9 cellular contexts compared by ENCODE assay signal in the genomic region with DNA sequence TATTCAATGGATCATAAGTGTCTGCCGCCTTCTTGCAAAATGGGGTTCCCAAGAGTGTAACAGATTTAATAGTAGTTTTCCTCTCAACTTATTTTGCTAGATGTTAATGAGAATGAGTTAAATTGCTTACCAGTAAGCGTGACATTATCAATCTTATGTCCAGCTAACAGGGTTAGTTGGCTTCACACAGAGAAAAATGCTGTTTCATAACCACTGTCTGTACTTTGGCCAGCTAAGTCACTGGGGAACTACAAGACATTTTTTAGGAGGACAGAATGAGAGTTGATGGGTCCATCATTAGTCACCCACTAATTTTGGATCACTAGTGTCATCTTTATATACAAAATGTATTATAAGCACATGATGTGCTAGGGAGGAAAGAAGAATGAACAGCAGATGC. TPM values are rescaled to one million over a fixed set of nuclear protein-coding genes. Genes with fewer than 3 reads are reported as not detected.
A peak's percentile ranks its signal among the peaks of the same experiment; 100 is the strongest.
DNase-seq lines count a peak whose midpoint lies in the region; ATAC-seq and TF ChIP-seq lines count a peak whose summit lies in the region.
"Had no signal": no experiment of that assay in that cellular context is flagged by ENCODE, and none has a peak within 500 bp of the region (broad histone marks: within the 10 kb centered on the region; RNA-seq: fewer than 3 reads in every experiment).

No MANE protein-coding gene starts in this region.

- H2AFZ ChIP-seq in PC-3 (ENCODE audit: low read length) (no peak overlapping the region), fibroblast of lung (ENCODE audit: low read length) (no peak overlapping the region)

- peaks cover 21% of the 10 kb centered on the region for H3K4me1 ChIP-seq in PC-3 (ENCODE audit: insufficient read depth, low read length)
- H3K4me1 ChIP-seq in fibroblast of lung (ENCODE audit: control insufficient read depth, extremely low read depth, insufficient read depth, low read length), result peaks cover 4% of the 10 kb centered on the region

- H3K4me3 ChIP-seq in PC-3 (ENCODE audit: low read length), result peak overlapping the region; percentile 89
- peak overlapping the region; percentile 58 to 95 (median 87) for H3K4me3 ChIP-seq in fibroblast of lung (replicated peaks in 1 of 4; ENCODE audit: control extremely low read depth in 1 of 4, insufficient read depth in 1 of 4, low read depth in 3 of 4, low read length in 4 of 4)

- H3K27me3 ChIP-seq in PC-3 (ENCODE audit: low read length) (no peaks in the 10 kb centered on the region), fibroblast of lung (ENCODE audit: control insufficient read depth, insufficient read depth, low read length) (no peaks in the 10 kb centered on the region)

- H3K27ac ChIP-seq in PC-3 (ENCODE audit: low read length), result no peak overlapping the region
- peak overlapping the region; percentile 80 for H3K27ac ChIP-seq in fibroblast of lung (ENCODE audit: insufficient read depth, low read length)

- H3K36me3 ChIP-seq in PC-3 (ENCODE audit: low read depth, low read length) (no peaks in the 10 kb centered on the region), fibroblast of lung (ENCODE audit: control insufficient read depth, insufficient read depth, low read length) (no peaks in the 10 kb centered on the region)

- no peak for TF ChIP-seq CTCF in PC-3 (conservative IDR thresholded peaks at IDR 0.05; ENCODE audit: low read depth, low read length)
- no peak for TF ChIP-seq CTCF in fibroblast of lung (conservative IDR thresholded peaks at IDR 0.05 in 1 of 2, IDR thresholded peaks at IDR 0.05 in 1 of 2; ENCODE audit: low read depth in 1 of 2, low read length in 2 of 2)

- peak overlapping the region; percentile 90 for H3K4me2 ChIP-seq in PC-3 (ENCODE audit: low read length)
- H3K4me2 ChIP-seq in fibroblast of lung (ENCODE audit: extremely low read depth, insufficient read depth, low read length), result peak overlapping the region; percentile 80

- H3K79me2 ChIP-seq in PC-3 (ENCODE audit: low read length), result peaks cover 37% of the 10 kb centered on the region
- peaks cover 34% of the 10 kb centered on the region for H3K79me2 ChIP-seq in fibroblast of lung (ENCODE audit: control insufficient read depth, insufficient read depth, low read length)

- intact Hi-C loops in PC-3 (cut with micrococcal nuclease), result no loop called here

- H4K20me1 ChIP-seq in PC-3 (ENCODE audit: low read length) (no peaks in the 10 kb centered on the region), fibroblast of lung (ENCODE audit: control insufficient read depth, extremely low read depth, insufficient read depth, low read length) (no peaks in the 10 kb centered on the region)

- no peaks in the 10 kb centered on the region for H3K9me2 ChIP-seq in PC-3 (replicated peaks; ENCODE audit: low read length)

- BruUV-seq in PC-3 (replicated peaks; lab: Mats Ljungman, UMichigan), result no TSS peak

- DNase-seq in EH (ENCODE audit: low read depth) (peak; percentile 79), PC-3 (no peak), fibroblast of lung (ENCODE audit: low read depth in 2 of 2) (peak; percentile 35 to 55), renal cortical epithelial cell (ENCODE audit: low read depth) (peak; percentile 58), iPS-NIHi7 (ENCODE audit: extremely low spot score) (no peak), NCI-H774 (lab: John Stamatoyannopoulos, UW) (no peak)
- DNase-seq: activated CD4-positive, alpha-beta memory T cell treated with anti-CD3 and anti-CD28 coated beads for 36 hours had no signal

- CTCF ChIA-PET in PC-3 (lab: Charles Lee), result no interaction called here

- H3K9me3 ChIP-seq in PC-3 (ENCODE audit: low read length) (no peaks in the 10 kb centered on the region), fibroblast of lung (ENCODE audit: control insufficient read depth, insufficient read depth, low read depth, low read length) (no peaks in the 10 kb centered on the region)

- no peaks in the 10 kb centered on the region for H3F3A ChIP-seq in PC-3 (ENCODE audit: low read length, unreplicated experiment)

- POLR2A ChIA-PET in PC-3 (lab: Charles Lee; ENCODE audit: unreplicated experiment), result no interaction called here

- peak overlapping the region; percentile 87; the same call in 1 of the 2 replicates for H3K9ac ChIP-seq in PC-3 (ENCODE audit: low read length)
- no peak overlapping the region for H3K9ac ChIP-seq in fibroblast of lung (ENCODE audit: insufficient read depth, low read length)

- no peak for ATAC-seq in PC-3
- no peak for ATAC-seq in HG02571 (IDR thresholded peaks at IDR 0.05; ENCODE audit: unreplicated experiment)
- ATAC-seq in GM18498 (IDR thresholded peaks at IDR 0.05; ENCODE audit: unreplicated experiment), result no peak

RNA-seq across cellular contexts. Expression of a gene that starts 1.4 kb away (rescaled TPM):
- total RNA-seq in PC-3 (2014; rRNA removed), result 5.1 and 7.8 TPM in 2 replicates
- total RNA-seq in fibroblast of lung, result 15.4 and 16.7 TPM in 2 replicates
- polyA plus RNA-seq in fibroblast of lung, result 9.2 and 15.2 TPM in 2 replicates
- 7.7 and 13.3 TPM in 2 replicates for polyA plus RNA-seq in fibroblast of lung (2012)
- 0.74 and 4.1 TPM in 2 replicates for polyA minus RNA-seq in fibroblast of lung (ENCODE audit: low replicate concordance)
- 26.7 and 40.6 TPM in 2 replicates for total RNA-seq in renal cortical epithelial cell

RNA-seq across cellular contexts. Expression of a gene that starts 14.5 kb away (rescaled TPM):
- total RNA-seq in PC-3 (2014; rRNA removed), result 1.4 TPM in 1 of 2 replicates, not detected in the other
- total RNA-seq in fibroblast of lung, result 0.77 and 1.2 TPM in 2 replicates
- polyA plus RNA-seq in fibroblast of lung, result 0.45 and 0.54 TPM in 2 replicates
- 0.41 and 0.47 TPM in 2 replicates for polyA plus RNA-seq in fibroblast of lung (2012)
- not detected in 2 replicates for polyA minus RNA-seq in fibroblast of lung (ENCODE audit: low replicate concordance)
- total RNA-seq in renal cortical epithelial cell, result 3.8 and 7.3 TPM in 2 replicates

RNA-seq across cellular contexts. Expression of a gene that starts 18.7 kb away (rescaled TPM):
- total RNA-seq in PC-3 (2014; rRNA removed) (3.6 and 4.0 TPM in 2 replicates), fibroblast of lung (5.1 and 8.9 TPM in 2 replicates), renal cortical epithelial cell (9.9 and 12.5 TPM in 2 replicates)
- 6.7 and 9.1 TPM in 2 replicates for polyA plus RNA-seq in fibroblast of lung
- polyA plus RNA-seq in fibroblast of lung (2012), result 5.8 and 7.8 TPM in 2 replicates
- polyA minus RNA-seq in fibroblast of lung (ENCODE audit: low replicate concordance), result 8.8 and 10.6 TPM in 2 replicates

Comparison
In these comparisons a context has a peak if more than half of its experiments do, and no peak if none do; other contexts are left out.
1. DNase-seq: peak in EH (single experiment), fibroblast of lung (2 of 2) and renal cortical epithelial cell (single experiment); none in PC-3 (single experiment), iPS-NIHi7 (single experiment) and NCI-H774 (single experiment).